Comparison of ENCODE assay signal across 26 cellular contexts in the genomic region with DNA sequence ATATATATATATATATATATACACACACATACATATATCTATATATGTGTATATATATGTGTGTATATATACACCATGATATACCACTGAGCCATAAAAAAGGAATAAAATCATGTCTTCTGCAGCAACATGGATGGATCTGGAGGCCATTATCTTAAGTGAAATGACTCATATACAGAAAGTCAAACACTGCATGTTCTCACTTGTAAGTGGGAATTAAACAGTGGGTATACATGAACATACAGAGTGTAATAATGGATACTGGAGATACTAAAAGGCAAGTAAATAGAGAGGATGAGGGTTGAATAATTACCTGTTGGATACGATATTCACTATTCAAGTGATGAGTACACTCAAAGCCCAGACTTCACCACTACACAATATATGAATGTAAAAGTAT.
"Had no signal": no experiment of that assay in that cellular context is flagged by ENCODE, and none has a peak within 500 bp of the region (broad histone marks: within the 10 kb centered on the region; RNA-seq: fewer than 3 reads in every experiment).

No MANE protein-coding gene starts in this region.

- DNase-seq: colonic mucosa; effector CD8-positive, alpha-beta T cell; endodermal cell; esophagus squamous epithelium; head of caudate nucleus; kidney; mesenchymal stem cell; naive thymus-derived CD8-positive, alpha-beta T cell; nephron progenitor cell; nucleus accumbens; stimulated activated CD4-positive, alpha-beta T cell treated with anti-CD3 and anti-CD28 coated beads, Interleukin-12 subunit alpha, Interleukin-12 subunit beta, amount 100 ng/mL, for 4 hours; stimulated activated CD4-positive, alpha-beta T cell treated with anti-CD3 and anti-CD28 coated beads, Interleukin-1b, Interleukin-23, amount 100 ng/mL, for 48 hours; stimulated activated CD4-positive, alpha-beta T cell treated with anti-CD3 and anti-CD28 coated beads, Interleukin-4, amount 100 ng/mL, for 1 hour; stimulated activated CD8-positive, alpha-beta memory T cell treated with anti-CD3 and anti-CD28 coated beads, Interleukin-4, amount 100 ng/mL, for 48 hours; stimulated activated naive CD4-positive, alpha-beta T cell; stimulated activated naive CD8-positive, alpha-beta T cell treated with anti-CD3 and anti-CD28 coated beads, Interleukin-15, amount 100 ng/mL, for 72 hours; transverse colon; upper lobe of right lung; uterus had no signal

- H3K4me3 Mint-ChIP-seq: dendritic cell treated with granulocyte-macrophage colony-stimulating factor and Interleukin-4, amounts not matched to agents 40 ng/mL and 50 ng/mL, for 4 days; endodermal cell; mesothelial cell of epicardium; naive thymus-derived CD8-positive, alpha-beta T cell; nephron progenitor cell; stimulated activated naive CD8-positive, alpha-beta T cell treated with anti-CD3 and anti-CD28 coated beads, Interleukin-15, amount 100 ng/mL, for 72 hours had no signal

- H3K27me3 ChIP-seq: colonic mucosa, esophagus squamous epithelium, right atrium auricular region, suprapubic skin, transverse colon, upper lobe of right lung, uterus had no signal

- H3K9me3 ChIP-seq: colonic mucosa, esophagus squamous epithelium, prostate gland, suprapubic skin, upper lobe of right lung, uterus had no signal

- H3K4me1 Mint-ChIP-seq: endodermal cell; mesothelial cell of epicardium; naive thymus-derived CD8-positive, alpha-beta T cell; nephron progenitor cell; stimulated activated naive CD8-positive, alpha-beta T cell treated with anti-CD3 and anti-CD28 coated beads, Interleukin-15, amount 100 ng/mL, for 72 hours had no signal

- H3K36me3 ChIP-seq: colonic mucosa, esophagus squamous epithelium, prostate gland, right atrium auricular region, suprapubic skin, transverse colon, upper lobe of right lung, uterus had no signal

- H3K9me3 Mint-ChIP-seq: endodermal cell; nephron progenitor cell; stimulated activated naive CD8-positive, alpha-beta T cell treated with anti-CD3 and anti-CD28 coated beads, Interleukin-15, amount 100 ng/mL, for 72 hours had no signal

- H3K27ac Mint-ChIP-seq: dendritic cell treated with granulocyte-macrophage colony-stimulating factor and Interleukin-4, amounts not matched to agents 40 ng/mL and 50 ng/mL, for 4 days; endodermal cell; mesothelial cell of epicardium; naive thymus-derived CD8-positive, alpha-beta T cell; nephron progenitor cell; stimulated activated naive CD8-positive, alpha-beta T cell treated with anti-CD3 and anti-CD28 coated beads, Interleukin-15, amount 100 ng/mL, for 72 hours had no signal

- H3K4me1 ChIP-seq: colonic mucosa, esophagus squamous epithelium, prostate gland, right atrium auricular region, suprapubic skin, transverse colon, upper lobe of right lung, uterus had no signal

- H3K27me3 Mint-ChIP-seq: dendritic cell treated with granulocyte-macrophage colony-stimulating factor and Interleukin-4, amounts not matched to agents 40 ng/mL and 50 ng/mL, for 4 days; stimulated activated naive CD8-positive, alpha-beta T cell treated with anti-CD3 and anti-CD28 coated beads, Interleukin-15, amount 100 ng/mL, for 72 hours had no signal

- H3K36me3 Mint-ChIP-seq: mesothelial cell of epicardium; naive thymus-derived CD8-positive, alpha-beta T cell had no signal

- H3K4me3 ChIP-seq: colonic mucosa, esophagus squamous epithelium, lung, prostate gland, right atrium auricular region, smooth muscle cell, suprapubic skin, transverse colon, upper lobe of right lung, uterus had no signal

- H3K27ac ChIP-seq: colonic mucosa, esophagus squamous epithelium, prostate gland, right atrium auricular region, suprapubic skin, transverse colon, upper lobe of right lung, uterus had no signal
